Comparison of ENCODE assay signal across 22 cellular contexts in genomic region chr22:39353346-39353745, GRCh38. TPM values are rescaled to one million over a fixed set of nuclear protein-coding genes. Genes with fewer than 3 reads are reported as not detected.
A peak's percentile ranks its signal among the peaks of the same experiment; 100 is the strongest.
DNase-seq lines count a peak whose midpoint lies in the region; ATAC-seq and TF ChIP-seq lines count a peak whose summit lies in the region.
"Had no signal": no experiment of that assay in that cellular context is flagged by ENCODE, and none has a peak within 500 bp of the region (broad histone marks: within the 10 kb centered on the region; RNA-seq: fewer than 3 reads in every experiment).

No MANE protein-coding gene starts in this region.

- TF ChIP-seq CTCF in A673 (conservative IDR thresholded peaks at IDR 0.05; ENCODE audit: low read depth, low read length) (no peak), HCT116 (IDR thresholded peaks at IDR 0.05 in 2 of 3, conservative IDR thresholded peaks at IDR 0.05 in 1 of 3; ENCODE audit: borderline replicate concordance in 1 of 3, insufficient read depth in 1 of 3, low read depth in 2 of 3, low read length in 2 of 3) (no peak), choroid plexus epithelial cell (conservative IDR thresholded peaks at IDR 0.05; ENCODE audit: low read depth, low read length) (no peak), natural killer cell (IDR thresholded peaks at IDR 0.05) (no peak)

- RAD21 ChIA-PET in HCT116 (lab: Charles Lee; ENCODE audit: low non-redundant PET in 1 of 2, low total read pairs in 2 of 2, uncharacterized antibody in 2 of 2, unreplicated experiment in 2 of 2) = no interaction called here

- H3K9me3 ChIP-seq in A673 (ENCODE audit: low read depth, low read length, poor library complexity, severe bottlenecking) (no peaks in the 10 kb centered on the region), HCT116 (ENCODE audit: control insufficient read depth in 1 of 2, insufficient read depth in 1 of 2, low read depth in 1 of 2, low read length in 2 of 2) (no peaks in the 10 kb centered on the region), Karpas-422 (ENCODE audit: low read length) (no peaks in the 10 kb centered on the region)
- H3K9me3 ChIP-seq: heart left ventricle had no signal

- H3K27ac ChIP-seq in A673 (ENCODE audit: low read depth, low read length, poor library complexity, severe bottlenecking) (peak overlapping the region; percentile 30), HCT116 (ENCODE audit: low read depth, low read length) (no peak overlapping the region), Karpas-422 (ENCODE audit: low read length) (no peak overlapping the region)
- H3K27ac ChIP-seq: heart left ventricle had no signal

- peak overlapping the region; percentile 30 for H3K4me2 ChIP-seq in HCT116 (ENCODE audit: low read length)
- no peak overlapping the region for H3K4me2 ChIP-seq in Karpas-422 (ENCODE audit: low read depth, low read length, poor library complexity, severe bottlenecking)

- H3K4me1 Mint-ChIP-seq in natural killer cell = peaks cover 14 to 34% of the 10 kb centered on the region in 2 donors

- POLR2A ChIA-PET in A673 (lab: Charles Lee; ENCODE audit: low non-redundant PET) = no interaction called here
- POLR2A ChIA-PET in HCT116 (lab: Charles Lee) = interaction anchor here (1.6 kb wide), 1 partner anchor 34 kb away, joined by 6 read pairs; the partner anchor contains the start of gene RPL3

- H3K9me2 ChIP-seq in HCT116 (ENCODE audit: insufficient read depth) (no peaks in the 10 kb centered on the region), Karpas-422 (replicated peaks; ENCODE audit: insufficient read depth, low read length) (no peaks in the 10 kb centered on the region)

- no peaks in the 10 kb centered on the region for H3K36me3 Mint-ChIP-seq in natural killer cell
- H3K36me3 Mint-ChIP-seq: activated naive CD4-positive, alpha-beta T cell treated with anti-CD3 and anti-CD28 coated beads, Interleukin-2, amount 50 U/mL, for 72 hours; naive thymus-derived CD4-positive, alpha-beta T cell; T-cell had no signal

- no TSS peak for BruUV-seq in A673 (replicated peaks; lab: Mats Ljungman, UMichigan)
- no TSS peak for BruUV-seq in HCT116 (replicated peaks; lab: Mats Ljungman, UMichigan)

- no peak for DNase-seq in A673 (ENCODE audit: low spot score)
- DNase-seq in HCT116 (ENCODE audit: low read depth, low spot score) = no peak
- peak; percentile 24 for DNase-seq in choroid plexus epithelial cell (ENCODE audit: low read depth)
- peak; percentile 49 for DNase-seq in natural killer cell
- no peak for DNase-seq in effector CD8-positive, alpha-beta T cell (lab: John Stamatoyannopoulos, UW)
- no peak for DNase-seq in Karpas-422
- DNase-seq: ACHN; activated T-cell treated with anti-CD3 and anti-CD28 coated beads, Interleukin-2, amount 50 U/mL, for 4 hours; CD8-positive, alpha-beta T cell; DND-41; HCEC 1CT; KBM-7; mammary epithelial cell; naive thymus-derived CD4-positive, alpha-beta T cell; NCI-H1048; NCI-H2107; NCI-H510A treated with DMSO at 0.1 percent for 48 hours had no signal

- H3K79me2 ChIP-seq in HCT116 (ENCODE audit: insufficient read depth, low read length) (peaks cover 5% of the 10 kb centered on the region; the same call in 1 of the 2 replicates), Karpas-422 (ENCODE audit: low read length) (peaks cover 67% of the 10 kb centered on the region)

- ATAC-seq in HCT116 (no peak), natural killer cell (peak; percentile 55 to 65 (median 63)), GM18909 (IDR thresholded peaks at IDR 0.05; ENCODE audit: poor library complexity, unreplicated experiment) (no peak), GM21515 (IDR thresholded peaks at IDR 0.05; ENCODE audit: unreplicated experiment) (no peak)
- ATAC-seq: activated naive CD4-positive, alpha-beta T cell treated with anti-CD3 and anti-CD28 coated beads, Interleukin-2, amount 50 U/mL, for 72 hours; activated T-cell treated with anti-CD3 and anti-CD28 coated beads, Interleukin-2, amount 50 U/mL, for 4 hours; CD8-positive, alpha-beta T cell; heart left ventricle; naive thymus-derived CD4-positive, alpha-beta T cell; T-cell had no signal

- H4K20me1 ChIP-seq in HCT116 (ENCODE audit: insufficient read depth) = no peaks in the 10 kb centered on the region
- H4K20me1 ChIP-seq in Karpas-422 (ENCODE audit: insufficient read depth, low read depth, low read length) = no peaks in the 10 kb centered on the region

- peaks cover 0 to 3% of the 10 kb centered on the region in 2 donors for H3K27me3 Mint-ChIP-seq in natural killer cell (ENCODE audit: low read depth in 2 of 2)

- H3K27ac Mint-ChIP-seq in natural killer cell = peak overlapping the region; percentile 83 to 84
- H3K27ac Mint-ChIP-seq: activated naive CD4-positive, alpha-beta T cell treated with anti-CD3 and anti-CD28 coated beads, Interleukin-2, amount 50 U/mL, for 72 hours; CD8-positive, alpha-beta T cell; naive thymus-derived CD4-positive, alpha-beta T cell; T-cell had no signal

- H3K9ac ChIP-seq in HCT116 (ENCODE audit: low read length) = no peak overlapping the region
- H3K9ac ChIP-seq in Karpas-422 (ENCODE audit: low read length) = no peak overlapping the region

- H3K4me1 ChIP-seq in A673 (ENCODE audit: insufficient read depth, low read length, poor library complexity, severe bottlenecking) = peaks cover 21% of the 10 kb centered on the region
- peaks cover 19 to 52% of the 10 kb centered on the region in 2 experiments; a peak in 3 of 4 replicates for H3K4me1 ChIP-seq in HCT116 (ENCODE audit: control insufficient read depth in 1 of 2, insufficient read depth in 2 of 2, low read length in 2 of 2)
- peaks cover 42% of the 10 kb centered on the region for H3K4me1 ChIP-seq in Karpas-422 (ENCODE audit: low read length)

- intact Hi-C loops in A673 (cut with micrococcal nuclease; ENCODE audit: unreplicated experiment) (no loop called here), HCT116 (cut with micrococcal nuclease) (no loop called here), natural killer cell (cut with micrococcal nuclease) (no loop called here)

- no peak for TF ChIP-seq POLR2A in HCT116 (IDR thresholded peaks at IDR 0.05; ENCODE audit: borderline replicate concordance, extremely low read depth, insufficient read depth, insufficient read length)

- no peaks in the 10 kb centered on the region for H3K9me3 Mint-ChIP-seq in natural killer cell
- H3K9me3 Mint-ChIP-seq: activated naive CD4-positive, alpha-beta T cell treated with anti-CD3 and anti-CD28 coated beads, Interleukin-2, amount 50 U/mL, for 72 hours; activated T-cell treated with anti-CD3 and anti-CD28 coated beads, Interleukin-2, amount 50 U/mL, for 4 hours; CD8-positive, alpha-beta T cell; naive thymus-derived CD4-positive, alpha-beta T cell; T-cell had no signal

- peak overlapping the region; percentile 55 for H3K4me3 Mint-ChIP-seq in natural killer cell
- H3K4me3 Mint-ChIP-seq: activated T-cell treated with anti-CD3 and anti-CD28 coated beads, Interleukin-2, amount 50 U/mL, for 4 hours; CD8-positive, alpha-beta T cell; naive thymus-derived CD4-positive, alpha-beta T cell; T-cell had no signal

- H3K4me3 ChIP-seq in A673 (ENCODE audit: low read depth, low read length, poor library complexity, severe bottlenecking) (no peak overlapping the region), HCT116 (replicated peaks in 1 of 2; ENCODE audit: low read depth in 1 of 2, low read length in 2 of 2) (no peak overlapping the region), choroid plexus epithelial cell (ENCODE audit: low read depth, low read length) (no peak overlapping the region), Karpas-422 (ENCODE audit: low read length) (no peak overlapping the region)
- H3K4me3 ChIP-seq: heart left ventricle had no signal

- CTCF ChIA-PET in A673 (lab: Charles Lee) = no interaction called here
- CTCF ChIA-PET in HCT116 (lab: Charles Lee) = interaction anchor here (2.7 kb wide), 1 partner anchor 10 kb away, joined by 11 read pairs; no protein-coding TSS in a partner anchor

- H3K27me3 ChIP-seq in A673 (replicated peaks; ENCODE audit: insufficient read depth, low read depth, low read length, poor library complexity) (no peaks in the 10 kb centered on the region), HCT116 (ENCODE audit: insufficient read depth, low read length) (no peaks in the 10 kb centered on the region), Karpas-422 (ENCODE audit: low read length) (no peaks in the 10 kb centered on the region)
- H3K27me3 ChIP-seq: heart left ventricle had no signal

- TF ChIP-seq RAD21 in HCT116 (IDR thresholded peaks at IDR 0.05; ENCODE audit: low read depth) = no peak

- no peaks in the 10 kb centered on the region for H3K36me3 ChIP-seq in A673 (ENCODE audit: insufficient read depth, low read length, poor library complexity, severe bottlenecking)
- no peaks in the 10 kb centered on the region for H3K36me3 ChIP-seq in HCT116 (ENCODE audit: control insufficient read depth in 1 of 2, insufficient read depth in 2 of 2, low read length in 2 of 2)
- no peaks in the 10 kb centered on the region for H3K36me3 ChIP-seq in Karpas-422 (ENCODE audit: insufficient read depth, low read length)
- H3K36me3 ChIP-seq: heart left ventricle had no signal

- H2AFZ ChIP-seq in HCT116 (ENCODE audit: low read depth, low read length, poor library complexity, severe bottlenecking) = no peak overlapping the region
- no peak overlapping the region for H2AFZ ChIP-seq in Karpas-422 (ENCODE audit: low read length)

TF ChIP-seq in HCT116, 20 proteins besides CTCF, POLR2A, EP300 and RAD21 (continues in another document):
- no peak for TF ChIP-seq CBX3 (IDR thresholded peaks at IDR 0.05; ENCODE audit: low read depth)
- TF ChIP-seq SRF (IDR thresholded peaks at IDR 0.05; ENCODE audit: low read depth) = no peak
- TF ChIP-seq CEBPB (IDR thresholded peaks at IDR 0.05; ENCODE audit: low read depth) = no peak
- no peak for TF ChIP-seq POLR2AphosphoS5 (IDR thresholded peaks at IDR 0.05; ENCODE audit: low read depth, low read length)

RNA-seq across cellular contexts. Expression of gene SYNGR1, which starts 3.6 kb away (rescaled TPM):
- 31.7 and 36.7 TPM in 2 replicates for total RNA-seq in A673 (2021)
- total RNA-seq in HCT116 (2021; ENCODE audit: unreplicated experiment) = 20.7 TPM
- 31.1 and 42.6 TPM in 2 replicates for polyA plus RNA-seq in HCT116 (2012)
- 10 to 100 TPM; 30.3 to 35.7 (median 31.3) TPM for total RNA-seq in natural killer cell
- 37.2 and 47.7 TPM in 2 replicates for total RNA-seq in Karpas-422 (2014; rRNA removed; shearing (Covaris generic); ENCODE audit: low replicate concordance)

RNA-seq across cellular contexts. Expression of gene RPL3, which starts 33.9 kb away (rescaled TPM):
- 1,117 and 1,141 TPM in 2 replicates for total RNA-seq in A673 (2021)
- total RNA-seq in HCT116 (2021; ENCODE audit: unreplicated experiment) = 2,966 TPM
- 4,751 and 5,637 TPM in 2 replicates for polyA plus RNA-seq in HCT116 (2012)
- 1,000 to 10,000 TPM; 1,534 to 1,757 (median 1,614) TPM for total RNA-seq in natural killer cell
- 1,770 and 3,552 TPM in 2 replicates for total RNA-seq in Karpas-422 (2014; rRNA removed; shearing (Covaris generic); ENCODE audit: low replicate concordance)

RNA-seq across cellular contexts. Expression of gene TAB1, which starts 46.2 kb away (rescaled TPM):
- total RNA-seq in A673 (2021) (27.0 and 38.2 TPM in 2 replicates), HCT116 (2021; ENCODE audit: unreplicated experiment) (25.4 TPM), natural killer cell (10 to 100 TPM; 24.3 to 30.4 (median 24.8) TPM)
- 16.6 and 17.3 TPM in 2 replicates for polyA plus RNA-seq in HCT116 (2012)
- total RNA-seq in Karpas-422 (2014; rRNA removed; shearing (Covaris generic); ENCODE audit: low replicate concordance) = 11.0 and 15.9 TPM in 2 replicates

Comparison
In these comparisons a context has a peak if more than half of its experiments do, and no peak if none do; other contexts are left out.
1. DNase-seq: peak in choroid plexus epithelial cell (single experiment) and natural killer cell (single experiment); none in A673 (single experiment), HCT116 (single experiment), effector CD8-positive, alpha-beta T cell (single experiment) and Karpas-422 (single experiment).
2. ATAC-seq: peak in natural killer cell (3 of 3); none in HCT116 (single experiment), GM18909 (single experiment) and GM21515 (single experiment).